Comparison of ENCODE assay signal across 9 cellular contexts in genomic region chr2:217650716-217651360, GRCh38.
A peak's percentile ranks its signal among the peaks of the same experiment; 100 is the strongest.
DNase-seq lines count a peak whose midpoint lies in the region; ATAC-seq and TF ChIP-seq lines count a peak whose summit lies in the region.
"Had no signal": no experiment of that assay in that cellular context is flagged by ENCODE, and none has a peak within 500 bp of the region (broad histone marks: within the 10 kb centered on the region; RNA-seq: fewer than 3 reads in every experiment).

No MANE protein-coding gene starts in this region.

- no peaks in the 10 kb centered on the region for H3K36me3 Mint-ChIP-seq in CD4-positive, alpha-beta T cell (ENCODE audit: low read depth)

- H3K9me3 ChIP-seq in CD4-positive, alpha-beta T cell (ENCODE audit: control insufficient read depth, low read length) = no peaks in the 10 kb centered on the region
- H3K9me3 ChIP-seq in mucosa of descending colon = no peaks in the 10 kb centered on the region

- intact Hi-C loops in CD4-positive, alpha-beta T cell (cut with DNase I, micrococcal nuclease) = no loop called here
- intact Hi-C loops in mucosa of descending colon (cut with DNase I, micrococcal nuclease) = no loop called here

- no peaks in the 10 kb centered on the region for H3K9me3 Mint-ChIP-seq in CD4-positive, alpha-beta T cell
- H3K9me3 Mint-ChIP-seq: T-helper 1 cell treated with Interleukin-12 subunit alpha and Interleukin-12 subunit beta and Interleukin-4 antibody, amounts not matched to agents 30 μg/mL and 1 μg/mL, for 36 hours had no signal

- H3K27ac ChIP-seq in CD4-positive, alpha-beta T cell (ENCODE audit: low read depth, low read length) = no peak overlapping the region
- no peak overlapping the region for H3K27ac ChIP-seq in KMS-11
- H3K27ac ChIP-seq in RWPE1 = no peak overlapping the region

- TF ChIP-seq CTCF in CD4-positive, alpha-beta T cell (IDR thresholded peaks at IDR 0.05) = peak; percentile 41
- peak; percentile 64 for TF ChIP-seq CTCF in KMS-11 (conservative IDR thresholded peaks at IDR 0.05; ENCODE audit: low read depth, low read length)
- peak; percentile 54 for TF ChIP-seq CTCF in RWPE1 (conservative IDR thresholded peaks at IDR 0.05; ENCODE audit: low read depth)
- TF ChIP-seq CTCF in epithelial cell of proximal tubule (conservative IDR thresholded peaks at IDR 0.05; ENCODE audit: low read depth, low read length) = peak; percentile 96
- peak; percentile 51 for TF ChIP-seq CTCF in mucosa of descending colon (IDR thresholded peaks at IDR 0.05)

- no peak overlapping the region for H2AFZ ChIP-seq in KMS-11 (ENCODE audit: low read depth)

- DNase-seq in CD4-positive, alpha-beta T cell = no peak
- DNase-seq in RWPE1 (ENCODE audit: low spot score) = peak; percentile 34
- peak; percentile 94 for DNase-seq in epithelial cell of proximal tubule (ENCODE audit: low read depth)
- DNase-seq in mucosa of descending colon = peak in 1 of 3 donors; percentile 37
- no peak for DNase-seq in activated CD4-positive, CD25-positive, alpha-beta regulatory T cell (lab: John Stamatoyannopoulos, UW)
- DNase-seq in UCSD-AML1 (lab: John Stamatoyannopoulos, UW; ENCODE audit: unreplicated experiment) = no peak

- H3K4me1 ChIP-seq in KMS-11 (ENCODE audit: low read depth, poor library complexity, severe bottlenecking) (no peaks in the 10 kb centered on the region), mucosa of descending colon (ENCODE audit: low read depth) (no peaks in the 10 kb centered on the region)

- H3K4me3 ChIP-seq in KMS-11 (IDR thresholded peaks at IDR 0.05; ENCODE audit: insufficient read depth, low read depth, low read length) (no peak overlapping the region), epithelial cell of proximal tubule (ENCODE audit: low read depth, low read length) (no peak overlapping the region), mucosa of descending colon (no peak overlapping the region)

- H3K4me1 Mint-ChIP-seq in CD4-positive, alpha-beta T cell (ENCODE audit: low read depth) = peaks cover 6% of the 10 kb centered on the region

- no peaks in the 10 kb centered on the region for H3K27me3 ChIP-seq in CD4-positive, alpha-beta T cell (ENCODE audit: control insufficient read depth, insufficient read depth, low read length)
- no peaks in the 10 kb centered on the region for H3K27me3 ChIP-seq in KMS-11 (ENCODE audit: insufficient read depth, low read depth)

- no peaks in the 10 kb centered on the region for H3K79me2 ChIP-seq in KMS-11 (ENCODE audit: insufficient read depth, low read depth)

- POLR2A ChIA-PET in CD4-positive, alpha-beta T cell (lab: Charles Lee) = no interaction called here
- POLR2A ChIA-PET in RWPE1 (lab: Yijun Ruan, JAX; ENCODE audit: low non-redundant PET) = no interaction called here

- H3K4me2 ChIP-seq in KMS-11 = no peak overlapping the region

- H3K36me3 ChIP-seq in KMS-11 (ENCODE audit: insufficient read depth) = no peaks in the 10 kb centered on the region
- H3K36me3 ChIP-seq in mucosa of descending colon (ENCODE audit: low read depth) = no peaks in the 10 kb centered on the region

- peak; percentile 29 for ATAC-seq in CD4-positive, alpha-beta T cell (ENCODE audit: poor library complexity)
- peak; percentile 71 for ATAC-seq in GM18867 (IDR thresholded peaks at IDR 0.05; ENCODE audit: unreplicated experiment)
- peak; percentile 64 for ATAC-seq in mucosa of descending colon

- no peak overlapping the region for H3K27ac Mint-ChIP-seq in CD4-positive, alpha-beta T cell
- H3K27ac Mint-ChIP-seq: T-helper 1 cell treated with Interleukin-12 subunit alpha and Interleukin-12 subunit beta and Interleukin-4 antibody, amounts not matched to agents 30 μg/mL and 1 μg/mL, for 36 hours had no signal

- H3K4me3 Mint-ChIP-seq in CD4-positive, alpha-beta T cell = no peak overlapping the region
- H3K4me3 Mint-ChIP-seq: T-helper 1 cell treated with Interleukin-12 subunit alpha and Interleukin-12 subunit beta and Interleukin-4 antibody, amounts not matched to agents 30 μg/mL and 1 μg/mL, for 36 hours had no signal

- CTCF ChIA-PET in CD4-positive, alpha-beta T cell (lab: Charles Lee) = no interaction called here
- CTCF ChIA-PET in RWPE1 (lab: Yijun Ruan, JAX) = interaction anchor here (0.6 to 4.3 kb wide), 15 partner anchors 9 to 1146 kb away, joined by 3 to 25 read pairs (median 3); no protein-coding TSS in a partner anchor

- H4K20me1 ChIP-seq in KMS-11 (ENCODE audit: insufficient read depth) = no peaks in the 10 kb centered on the region

- H3K27me3 Mint-ChIP-seq in CD4-positive, alpha-beta T cell = no peaks in the 10 kb centered on the region

- no peak overlapping the region for H3K9ac ChIP-seq in KMS-11

Comparison
In these comparisons a context has a peak if more than half of its experiments do, and no peak if none do; other contexts are left out.
1. DNase-seq: peak in RWPE1 (single experiment) and epithelial cell of proximal tubule (single experiment); none in CD4-positive, alpha-beta T cell (0 of 10), activated CD4-positive, CD25-positive, alpha-beta regulatory T cell (0 of 4) and UCSD-AML1 (single experiment).
2. CTCF ChIP-seq: peak in every context shown above with its lines; median percentile 96 in epithelial cell of proximal tubule; 64 in KMS-11; 54 in RWPE1; 51 in mucosa of descending colon; 41 in CD4-positive, alpha-beta T cell.
3. Peak in every context shown above with its lines, with median percentiles within 50 percentile points of each other: ATAC-seq.